8 cellular contexts compared by ENCODE assay signal in the genomic region with DNA sequence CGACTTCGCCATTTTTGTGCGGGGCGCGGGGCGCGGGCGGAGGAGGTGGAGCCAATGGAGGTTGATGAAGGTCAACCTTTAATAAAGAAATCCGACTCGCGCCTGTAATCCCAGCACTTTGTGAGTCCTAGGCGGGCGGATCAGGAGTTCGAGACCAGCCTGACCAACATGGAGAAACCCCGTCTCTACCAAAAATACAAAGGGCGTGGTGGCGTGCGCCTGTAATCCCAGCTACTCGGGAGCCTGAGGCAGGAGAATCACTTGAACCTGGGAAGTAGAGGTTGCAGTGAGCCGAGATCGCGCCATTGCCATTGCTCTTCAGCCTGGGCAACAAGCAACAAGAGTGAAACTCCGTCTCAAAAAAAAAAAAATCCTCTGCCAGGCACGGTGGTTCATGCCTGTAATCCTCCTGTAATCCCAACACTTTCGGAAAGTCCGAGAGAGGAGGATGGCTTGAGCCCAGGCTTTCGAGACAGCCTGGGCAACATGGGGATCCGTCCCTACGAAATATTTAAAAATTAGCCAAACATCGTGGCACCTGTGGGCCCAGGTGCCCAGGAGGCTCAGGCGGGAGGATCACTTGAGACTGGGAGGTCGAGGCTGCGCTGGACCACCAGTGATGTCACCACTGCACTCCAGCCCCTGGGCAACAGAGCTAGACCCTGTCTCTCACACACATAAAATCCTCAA. TPM values are rescaled to one million over a fixed set of nuclear protein-coding genes. Genes with fewer than 3 reads are reported as not detected.
A peak's percentile ranks its signal among the peaks of the same experiment; 100 is the strongest.
DNase-seq lines count a peak whose midpoint lies in the region; ATAC-seq and TF ChIP-seq lines count a peak whose summit lies in the region.

No MANE protein-coding gene starts in this region.

- H3K79me2 ChIP-seq in Karpas-422 (ENCODE audit: low read length), result peaks cover 16% of the 10 kb centered on the region
- peaks cover 4% of the 10 kb centered on the region for H3K79me2 ChIP-seq in neural cell (replicated peaks; ENCODE audit: insufficient read depth, low read length)

- H4K20me1 ChIP-seq in BLaER1, result peaks cover 43% of the 10 kb centered on the region
- H4K20me1 ChIP-seq in Karpas-422 (ENCODE audit: insufficient read depth, low read depth, low read length), result peaks cover 10% of the 10 kb centered on the region
- no peaks in the 10 kb centered on the region for H4K20me1 ChIP-seq in neural cell (ENCODE audit: insufficient read depth)

- H3K9me3 ChIP-seq in BLaER1 (no peaks in the 10 kb centered on the region), Karpas-422 (ENCODE audit: low read length) (no peaks in the 10 kb centered on the region), neural cell (ENCODE audit: low read length) (no peaks in the 10 kb centered on the region)

- no peak for TF ChIP-seq EP300 in neural cell (conservative IDR thresholded peaks at IDR 0.05; ENCODE audit: poor library complexity, severe bottlenecking)

- intact Hi-C loops in dorsolateral prefrontal cortex (cut with DNase I), result loop anchor here (1.0 to 10.0 kb wide), 6 partner anchors 49 to 240 kb away; partner anchors contain the start of genes AGBL5 (in 1 of the 2), ATRAID (in 1 of the 2), EIF2B4 (in 1 of the 2) and KHK (in 1 of the 2)

- peak overlapping the region; percentile 61; the same call in 1 of the 2 replicates for H3K27ac ChIP-seq in BLaER1
- H3K27ac ChIP-seq in Karpas-422 (ENCODE audit: low read length), result no peak overlapping the region
- peak overlapping the region in 57 of 59 donors; percentile 25 to 95 (median 87) for H3K27ac ChIP-seq in dorsolateral prefrontal cortex
- H3K27ac ChIP-seq in neural cell (ENCODE audit: low read length), result peak overlapping the region; percentile 50

- peaks cover 33% of the 10 kb centered on the region for H3K36me3 ChIP-seq in BLaER1
- H3K36me3 ChIP-seq in Karpas-422 (ENCODE audit: insufficient read depth, low read length), result peaks cover 12% of the 10 kb centered on the region; the same call in 1 of the 2 replicates
- no peaks in the 10 kb centered on the region for H3K36me3 ChIP-seq in neural cell (ENCODE audit: insufficient read depth, low read length)

- H2AFZ ChIP-seq in Karpas-422 (ENCODE audit: low read length) (peak overlapping the region; percentile 63; the same call in 1 of the 2 replicates), neural cell (ENCODE audit: low read depth, low read length) (no peak overlapping the region)

- TF ChIP-seq CTCF in dorsolateral prefrontal cortex (IDR thresholded peaks at IDR 0.05 in 54 of 56, conservative IDR thresholded peaks at IDR 0.05 in 2 of 56; ENCODE audit: low read depth in 1 of 56, partially characterized antibody in 56 of 56) (peak in 5 of 56 donors; percentile 0 to 10 (median 2)), neural cell (IDR thresholded peaks at IDR 0.05; ENCODE audit: poor library complexity, severe bottlenecking) (no peak)

- H3K4me1 ChIP-seq in BLaER1 (peaks cover 29% of the 10 kb centered on the region), Karpas-422 (ENCODE audit: low read length) (peaks cover 18% of the 10 kb centered on the region)

- H3K9ac ChIP-seq in BLaER1, result no peak overlapping the region
- H3K9ac ChIP-seq in Karpas-422 (ENCODE audit: low read length), result peak overlapping the region; percentile 51
- peak overlapping the region; percentile 17 for H3K9ac ChIP-seq in neural cell (ENCODE audit: low read length)

- no peaks in the 10 kb centered on the region for H3K9me2 ChIP-seq in Karpas-422 (replicated peaks; ENCODE audit: insufficient read depth, low read length)
- no peaks in the 10 kb centered on the region for H3K9me2 ChIP-seq in neural cell (ENCODE audit: insufficient read depth, low read length)

- DNase-seq in Karpas-422 (no peak), dorsolateral prefrontal cortex (no peak), HuH-7.5 (ENCODE audit: low spot score) (no peak), NCI-H774 (lab: John Stamatoyannopoulos, UW) (no peak)
- DNase-seq in stimulated activated naive CD4-positive, alpha-beta T cell treated with Interleukin-2 at 50 U/mL for 16 hours (lab: John Stamatoyannopoulos, UW), result no peak

- ATAC-seq in GM18873 (IDR thresholded peaks at IDR 0.05; ENCODE audit: low FRiP score, unreplicated experiment), result no peak

- H3K4me2 ChIP-seq in BLaER1 (peak overlapping the region; percentile 73), Karpas-422 (ENCODE audit: low read depth, low read length, poor library complexity, severe bottlenecking) (peak overlapping the region; percentile 92), neural cell (ENCODE audit: low read length) (no peak overlapping the region)

- H3F3A ChIP-seq in neural cell (ENCODE audit: insufficient read depth, low read length, poor library complexity, severe bottlenecking), result no peaks in the 10 kb centered on the region

- H3K4me3 ChIP-seq in BLaER1, result peak overlapping the region; percentile 98
- H3K4me3 ChIP-seq in Karpas-422 (ENCODE audit: low read length), result peak overlapping the region; percentile 96; the same call in 1 of the 2 replicates
- H3K4me3 ChIP-seq in dorsolateral prefrontal cortex, result peak overlapping the region in 58 of 59 donors; percentile 60 to 100 (median 96)
- peak overlapping the region; percentile 100 for H3K4me3 ChIP-seq in neural cell (ENCODE audit: low read length)

- no peak for TF ChIP-seq RAD21 in neural cell (conservative IDR thresholded peaks at IDR 0.05)

- H3K27me3 ChIP-seq in BLaER1, result no peaks in the 10 kb centered on the region
- H3K27me3 ChIP-seq in Karpas-422 (ENCODE audit: low read length), result no peaks in the 10 kb centered on the region
- H3K27me3 ChIP-seq in dorsolateral prefrontal cortex, result no peaks in the 10 kb centered on the region
- H3K27me3 ChIP-seq in neural cell (ENCODE audit: insufficient read depth, low read depth, low read length), result no peaks in the 10 kb centered on the region

TF ChIP-seq in neural cell, 6 proteins besides CTCF, POLR2A, EP300 and RAD21:
- TF ChIP-seq, protein P1, sequence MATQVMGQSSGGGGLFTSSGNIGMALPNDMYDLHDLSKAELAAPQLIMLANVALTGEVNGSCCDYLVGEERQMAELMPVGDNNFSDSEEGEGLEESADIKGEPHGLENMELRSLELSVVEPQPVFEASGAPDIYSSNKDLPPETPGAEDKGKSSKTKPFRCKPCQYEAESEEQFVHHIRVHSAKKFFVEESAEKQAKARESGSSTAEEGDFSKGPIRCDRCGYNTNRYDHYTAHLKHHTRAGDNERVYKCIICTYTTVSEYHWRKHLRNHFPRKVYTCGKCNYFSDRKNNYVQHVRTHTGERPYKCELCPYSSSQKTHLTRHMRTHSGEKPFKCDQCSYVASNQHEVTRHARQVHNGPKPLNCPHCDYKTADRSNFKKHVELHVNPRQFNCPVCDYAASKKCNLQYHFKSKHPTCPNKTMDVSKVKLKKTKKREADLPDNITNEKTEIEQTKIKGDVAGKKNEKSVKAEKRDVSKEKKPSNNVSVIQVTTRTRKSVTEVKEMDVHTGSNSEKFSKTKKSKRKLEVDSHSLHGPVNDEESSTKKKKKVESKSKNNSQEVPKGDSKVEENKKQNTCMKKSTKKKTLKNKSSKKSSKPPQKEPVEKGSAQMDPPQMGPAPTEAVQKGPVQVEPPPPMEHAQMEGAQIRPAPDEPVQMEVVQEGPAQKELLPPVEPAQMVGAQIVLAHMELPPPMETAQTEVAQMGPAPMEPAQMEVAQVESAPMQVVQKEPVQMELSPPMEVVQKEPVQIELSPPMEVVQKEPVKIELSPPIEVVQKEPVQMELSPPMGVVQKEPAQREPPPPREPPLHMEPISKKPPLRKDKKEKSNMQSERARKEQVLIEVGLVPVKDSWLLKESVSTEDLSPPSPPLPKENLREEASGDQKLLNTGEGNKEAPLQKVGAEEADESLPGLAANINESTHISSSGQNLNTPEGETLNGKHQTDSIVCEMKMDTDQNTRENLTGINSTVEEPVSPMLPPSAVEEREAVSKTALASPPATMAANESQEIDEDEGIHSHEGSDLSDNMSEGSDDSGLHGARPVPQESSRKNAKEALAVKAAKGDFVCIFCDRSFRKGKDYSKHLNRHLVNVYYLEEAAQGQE (IDR thresholded peaks at IDR 0.05; ENCODE audit: borderline replicate concordance), result no peak
- TF ChIP-seq SMC3 (conservative IDR thresholded peaks at IDR 0.05; ENCODE audit: poor library complexity) (no peak), EZH2 (IDR thresholded peaks at IDR 0.05; ENCODE audit: borderline replicate concordance, insufficient read depth, low read length, poor library complexity, severe bottlenecking) (no peak)

RNA-seq across cellular contexts. Expression of gene PREB, which starts 0.5 kb away (rescaled TPM):
- total RNA-seq in Karpas-422 (2014; rRNA removed; shearing (Covaris generic); ENCODE audit: low replicate concordance), result 65.7 and 81.4 TPM in 2 replicates
- total RNA-seq in dorsolateral prefrontal cortex, result 10 to 100 TPM; 25.2 to 52.0 (median 34.9) TPM
- polyA plus RNA-seq in neural cell, result 121 and 123 TPM in 2 replicates
- polyA minus RNA-seq in neural cell, result 44.3 and 54.2 TPM in 2 replicates

RNA-seq across cellular contexts. Expression of gene PRR30, which starts 4.3 kb away (rescaled TPM):
- not detected in 2 replicates for total RNA-seq in Karpas-422 (2014; rRNA removed; shearing (Covaris generic); ENCODE audit: low replicate concordance)
- total RNA-seq in dorsolateral prefrontal cortex, result not detected
- not detected in 2 replicates for polyA plus RNA-seq in neural cell
- not detected in 2 replicates for polyA minus RNA-seq in neural cell

RNA-seq across cellular contexts. Expression of gene ABHD1, which starts 11.3 kb away (rescaled TPM):
- 1.4 and 2.4 TPM in 2 replicates for total RNA-seq in Karpas-422 (2014; rRNA removed; shearing (Covaris generic); ENCODE audit: low replicate concordance)
- 1 to 10 TPM in 118 of 120 experiments, under 1 TPM in 2; 0.83 to 8.1 (median 2.2) TPM for total RNA-seq in dorsolateral prefrontal cortex
- polyA plus RNA-seq in neural cell, result not detected in 2 replicates
- polyA minus RNA-seq in neural cell, result not detected in 2 replicates

RNA-seq across cellular contexts. Expression of gene TCF23, which starts 13.9 kb away (rescaled TPM):
- not detected in 2 replicates for total RNA-seq in Karpas-422 (2014; rRNA removed; shearing (Covaris generic); ENCODE audit: low replicate concordance)
- total RNA-seq in dorsolateral prefrontal cortex, result under 1 TPM in 22 of 120 experiments, not detected in 98; 0.07 to 0.40 (median 0.11) TPM
- polyA plus RNA-seq in neural cell, result not detected in 2 replicates
- polyA minus RNA-seq in neural cell, result not detected in 2 replicates

RNA-seq across cellular contexts. Expression of gene CGREF1, which starts 16.0 kb away (rescaled TPM):
- total RNA-seq in Karpas-422 (2014; rRNA removed; shearing (Covaris generic); ENCODE audit: low replicate concordance), result not detected in 2 replicates
- total RNA-seq in dorsolateral prefrontal cortex, result 10 to 100 TPM; 16.0 to 66.6 (median 43.0) TPM
- 24.5 and 33.7 TPM in 2 replicates for polyA plus RNA-seq in neural cell
- polyA minus RNA-seq in neural cell, result 16.3 and 18.9 TPM in 2 replicates
